In genomic region chr2:200668473-200668872, GRCh38 we compare ENCODE assay signal across 18 cellular contexts.
"Had no signal": no experiment of that assay in that cellular context is flagged by ENCODE, and none has a peak within 500 bp of the region (broad histone marks: within the 10 kb centered on the region; RNA-seq: fewer than 3 reads in every experiment).

No MANE protein-coding gene starts in this region.

- H3K9me3 ChIP-seq: SK-N-SH had no signal

- DNase-seq: KG1, MM.1S, NCI-H1092, NCI-H1436, NCI-H187, NCI-H2029, NCI-H2081 treated with DMSO at 0.1 percent for 48 hours, NCI-H2171, NCI-H226, NCI-H446, NCI-H510A, NCI-H524 treated with DMSO at 0.1 percent for 48 hours, NCI-H69, NCI-H774, SHP77, SK-N-SH, T-helper 1 cell had no signal

- H3K9ac ChIP-seq: SK-N-SH had no signal

- H3K27ac ChIP-seq: RWPE1 had no signal

- H3K4me2 ChIP-seq: SK-N-SH had no signal
